25 cellular contexts compared by ENCODE assay signal in the genomic region with DNA sequence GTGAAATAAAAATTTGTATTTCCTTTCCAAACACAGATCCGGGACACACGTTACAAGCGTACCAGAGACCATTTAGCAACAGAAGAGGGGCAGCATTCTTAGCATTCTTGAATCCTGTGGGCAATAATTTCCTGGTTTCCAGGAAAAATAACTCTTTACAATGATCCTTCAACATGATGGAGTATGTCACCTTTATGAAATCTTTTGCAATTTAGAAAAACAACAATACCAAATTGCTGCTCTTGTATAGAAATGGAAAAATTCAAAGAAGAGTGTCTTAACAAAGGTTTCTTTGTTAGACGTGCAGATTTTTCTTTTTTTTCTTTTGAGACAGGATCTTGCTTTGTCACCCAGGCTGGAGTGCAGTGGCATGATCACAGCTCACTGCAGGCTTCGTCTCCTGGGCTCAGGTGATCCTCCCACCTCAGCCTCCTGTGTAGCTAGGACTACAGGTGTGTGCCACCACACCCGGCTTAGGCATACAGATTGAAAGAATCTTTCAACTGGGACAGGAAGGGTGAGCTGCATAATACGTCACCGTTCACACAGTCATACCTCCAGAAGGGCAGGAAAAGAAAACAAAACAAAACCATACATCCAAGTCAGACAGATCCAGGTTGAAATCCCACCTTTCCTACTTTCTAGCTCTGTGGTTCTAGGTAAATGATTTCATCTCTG. TPM values are rescaled to one million over a fixed set of nuclear protein-coding genes. Genes with fewer than 3 reads are reported as not detected.
DNase-seq lines count a peak whose midpoint lies in the region; ATAC-seq and TF ChIP-seq lines count a peak whose summit lies in the region.
"Had no signal": no experiment of that assay in that cellular context is flagged by ENCODE, and none has a peak within 500 bp of the region (broad histone marks: within the 10 kb centered on the region; RNA-seq: fewer than 3 reads in every experiment).

No MANE protein-coding gene starts in this region.

- H3K27ac Mint-ChIP-seq in Calu3 (ENCODE audit: unreplicated experiment) = peak overlapping the region; percentile 87
- H3K27ac Mint-ChIP-seq in WTC11 = peak overlapping the region; percentile 19; the same call in 1 of the 2 replicates
- H3K27ac Mint-ChIP-seq: activated CD4-positive, alpha-beta T cell treated with anti-CD3 and anti-CD28 coated beads, Interleukin-2, amount 10 ng/mL, durations not matched to agents 7 days and 5 days; B cell had no signal

- no peaks in the 10 kb centered on the region for H3K9me3 ChIP-seq in osteoblast (ENCODE audit: low read depth, low read length)
- H3K9me3 ChIP-seq: esophagus muscularis mucosa, gastrocnemius medialis, left ventricle myocardium inferior, stomach, tibial nerve had no signal

- no peaks in the 10 kb centered on the region for H3K4me1 ChIP-seq in osteoblast (ENCODE audit: insufficient read depth, low read length)
- H3K4me1 ChIP-seq: esophagus muscularis mucosa, gastrocnemius medialis, left ventricle myocardium inferior, stomach, tibial nerve had no signal

- H3K4me3 ChIP-seq in fibroblast of pulmonary artery (replicated peaks; ENCODE audit: low read depth, low read length) (no peak overlapping the region), osteoblast (ENCODE audit: insufficient read depth, low read length) (no peak overlapping the region)
- H3K4me3 ChIP-seq: esophagus muscularis mucosa, gastrocnemius medialis, left ventricle myocardium inferior, stomach, tibial nerve had no signal

- H3K4me1 Mint-ChIP-seq in Calu3 (ENCODE audit: low read depth, unreplicated experiment) (peaks cover 18% of the 10 kb centered on the region), WTC11 (no peaks in the 10 kb centered on the region)
- H3K4me1 Mint-ChIP-seq: activated CD4-positive, alpha-beta T cell treated with anti-CD3 and anti-CD28 coated beads, Interleukin-2, amount 10 ng/mL, durations not matched to agents 7 days and 5 days; B cell; CD8-positive, alpha-beta memory T cell had no signal

- no peak for TF ChIP-seq CTCF in Calu3 (IDR thresholded peaks at IDR 0.05; ENCODE audit: unreplicated experiment)
- no peak for TF ChIP-seq CTCF in WTC11 (IDR thresholded peaks at IDR 0.05)
- no peak for TF ChIP-seq CTCF in fibroblast of pulmonary artery (IDR thresholded peaks at IDR 0.05; ENCODE audit: low read length, missing control alignments)
- TF ChIP-seq CTCF in osteoblast (IDR thresholded peaks at IDR 0.05; ENCODE audit: extremely low read depth, low read depth, low read length) = no peak
- no peak for TF ChIP-seq CTCF in RWPE1 (conservative IDR thresholded peaks at IDR 0.05; ENCODE audit: low read depth)

- no peak for ATAC-seq in WTC11
- ATAC-seq in Right ventricle myocardium superior (ENCODE audit: poor library complexity) = no peak
- ATAC-seq in GM21381 (IDR thresholded peaks at IDR 0.05; ENCODE audit: unreplicated experiment) = no peak
- ATAC-seq: gastrocnemius medialis, Right ventricle myocardium inferior had no signal

- POLR2A ChIA-PET in WTC11 (lab: Charles Lee) (no interaction called here), RWPE1 (lab: Yijun Ruan, JAX; ENCODE audit: low non-redundant PET) (no interaction called here)

- H3K9me3 Mint-ChIP-seq in Calu3 (ENCODE audit: low read depth, unreplicated experiment) (no peaks in the 10 kb centered on the region), WTC11 (no peaks in the 10 kb centered on the region)
- H3K9me3 Mint-ChIP-seq: activated CD4-positive, alpha-beta T cell treated with anti-CD3 and anti-CD28 coated beads, Interleukin-2, amount 10 ng/mL, durations not matched to agents 7 days and 5 days; CD8-positive, alpha-beta memory T cell had no signal

- H3K27me3 Mint-ChIP-seq in Calu3 (ENCODE audit: unreplicated experiment) (no peaks in the 10 kb centered on the region), WTC11 (ENCODE audit: low read depth) (no peaks in the 10 kb centered on the region)

- H3K4me2 ChIP-seq in osteoblast (ENCODE audit: insufficient read depth, low read length) = no peak overlapping the region

- no peaks in the 10 kb centered on the region for H3K36me3 ChIP-seq in osteoblast (ENCODE audit: insufficient read depth, low read length)
- H3K36me3 ChIP-seq: esophagus muscularis mucosa, gastrocnemius medialis, left ventricle myocardium inferior, stomach, tibial nerve had no signal

- H2AFZ ChIP-seq in osteoblast (ENCODE audit: low read length) = no peak overlapping the region

- intact Hi-C loops in Calu3 (cut with micrococcal nuclease; ENCODE audit: unreplicated experiment) = no loop called here
- intact Hi-C loops in Right ventricle myocardium superior (cut with DNase I) = no loop called here

- DNase-seq in Calu3 (peak; percentile 43), WTC11 (ENCODE audit: low spot score) (no peak), fibroblast of pulmonary artery (ENCODE audit: low read depth) (peak; percentile 37), osteoblast (ENCODE audit: insufficient read length, low spot score, missing footprints) (peak; percentile 11), Right ventricle myocardium superior (no peak), DMS79 (lab: John Stamatoyannopoulos, UW) (no peak), RWPE1 (ENCODE audit: low spot score) (no peak)
- DNase-seq: activated CD4-positive, alpha-beta T cell treated with anti-CD3 and anti-CD28 coated beads, Interleukin-2, amount 10 ng/mL, durations not matched to agents 7 days and 5 days; activated naive CD4-positive, alpha-beta T cell treated with anti-CD3 and anti-CD28 coated beads, Interleukin-2, amount 50 U/mL, for 16 hours; CD8-positive, alpha-beta memory T cell; effector memory CD4-positive, alpha-beta T cell; gastrocnemius medialis; GDM1; HCEC 1CT; Karpas-422; left ventricle myocardium inferior; NCI-H1436 treated with DMSO at 0.1 percent for 48 hours; NCI-H510A; stomach had no signal

- H3K27ac ChIP-seq in osteoblast (ENCODE audit: low read depth, low read length) = no peak overlapping the region
- no peak overlapping the region for H3K27ac ChIP-seq in RWPE1
- H3K27ac ChIP-seq: esophagus muscularis mucosa, gastrocnemius medialis, left ventricle myocardium inferior, stomach, tibial nerve had no signal

- H3K36me3 Mint-ChIP-seq in Calu3 (ENCODE audit: insufficient read depth, unreplicated experiment) = peaks cover 10% of the 10 kb centered on the region
- no peaks in the 10 kb centered on the region for H3K36me3 Mint-ChIP-seq in WTC11
- H3K36me3 Mint-ChIP-seq: CD8-positive, alpha-beta memory T cell had no signal

- H4K20me1 ChIP-seq in osteoblast (ENCODE audit: insufficient read depth, low read length) = no peaks in the 10 kb centered on the region

- H3K4me3 Mint-ChIP-seq in Calu3 (ENCODE audit: low read depth, unreplicated experiment) (peak overlapping the region; percentile 44), WTC11 (no peak overlapping the region)
- H3K4me3 Mint-ChIP-seq: activated CD4-positive, alpha-beta T cell treated with anti-CD3 and anti-CD28 coated beads, Interleukin-2, amount 10 ng/mL, durations not matched to agents 7 days and 5 days; B cell had no signal

- no peaks in the 10 kb centered on the region for H3K79me2 ChIP-seq in osteoblast (ENCODE audit: insufficient read depth, low read length)

- no peaks in the 10 kb centered on the region for H3K27me3 ChIP-seq in osteoblast (ENCODE audit: insufficient read depth, low read length)
- H3K27me3 ChIP-seq: esophagus muscularis mucosa, gastrocnemius medialis, stomach, tibial nerve had no signal

- CTCF ChIA-PET in Calu3 (lab: Charles Lee) (interaction anchor here (0.7 to 0.8 kb wide), 2 partner anchors 37 to 71 kb away, joined by 3 to 5 read pairs; a partner anchor contains a TSS), WTC11 (lab: Charles Lee) (no interaction called here), RWPE1 (lab: Yijun Ruan, JAX) (interaction anchor here (0.6 kb wide), 1 partner anchor 189 kb away, joined by 3 read pairs; no protein-coding TSS in a partner anchor)

- no TSS peak for BruUV-seq in Calu3 (replicated peaks; lab: Mats Ljungman, UMichigan)

TF ChIP-seq in WTC11, 78 proteins besides CTCF, POLR2A, EP300 and RAD21:
- TF ChIP-seq OVOL2 (CRISPR knock-in tag; IDR thresholded peaks at IDR 0.05; ENCODE audit: borderline replicate concordance) (no peak), SMAD3 (CRISPR knock-in tag; IDR thresholded peaks at IDR 0.05; ENCODE audit: borderline replicate concordance) (no peak), NFYB (CRISPR knock-in tag; conservative IDR thresholded peaks at IDR 0.05; ENCODE audit: low read depth) (no peak), ZNF317 (CRISPR knock-in tag; IDR thresholded peaks at IDR 0.05; ENCODE audit: borderline replicate concordance, low read depth) (no peak), NR2C2 (CRISPR knock-in tag; IDR thresholded peaks at IDR 0.05) (no peak), JAZF1 (CRISPR knock-in tag; IDR thresholded peaks at IDR 0.05) (no peak), RORB (CRISPR knock-in tag; IDR thresholded peaks at IDR 0.05) (no peak)
- TF ChIP-seq, protein P1, sequence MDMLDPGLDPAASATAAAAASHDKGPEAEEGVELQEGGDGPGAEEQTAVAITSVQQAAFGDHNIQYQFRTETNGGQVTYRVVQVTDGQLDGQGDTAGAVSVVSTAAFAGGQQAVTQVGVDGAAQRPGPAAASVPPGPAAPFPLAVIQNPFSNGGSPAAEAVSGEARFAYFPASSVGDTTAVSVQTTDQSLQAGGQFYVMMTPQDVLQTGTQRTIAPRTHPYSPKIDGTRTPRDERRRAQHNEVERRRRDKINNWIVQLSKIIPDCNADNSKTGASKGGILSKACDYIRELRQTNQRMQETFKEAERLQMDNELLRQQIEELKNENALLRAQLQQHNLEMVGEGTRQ (CRISPR knock-in tag; IDR thresholded peaks at IDR 0.05) = no peak
- TF ChIP-seq, protein P2, sequence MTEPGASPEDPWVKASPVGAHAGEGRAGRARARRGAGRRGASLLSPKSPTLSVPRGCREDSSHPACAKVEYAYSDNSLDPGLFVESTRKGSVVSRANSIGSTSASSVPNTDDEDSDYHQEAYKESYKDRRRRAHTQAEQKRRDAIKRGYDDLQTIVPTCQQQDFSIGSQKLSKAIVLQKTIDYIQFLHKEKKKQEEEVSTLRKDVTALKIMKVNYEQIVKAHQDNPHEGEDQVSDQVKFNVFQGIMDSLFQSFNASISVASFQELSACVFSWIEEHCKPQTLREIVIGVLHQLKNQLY (CRISPR knock-in tag; IDR thresholded peaks at IDR 0.05) = no peak

RNA-seq across cellular contexts. Expression of a gene that starts 10.8 kb away (rescaled TPM):
- total RNA-seq in Calu3 (2022) (85.2 and 109 TPM in 2 replicates), WTC11 (2021) (95.9 to 97.1 TPM (median 96.4 TPM) in 3 replicates), osteoblast (18.1 and 19.2 TPM in 2 replicates), Right ventricle myocardium superior (43.6 TPM)

RNA-seq across cellular contexts. Expression of a gene that starts 29.9 kb away (rescaled TPM):
- total RNA-seq in Calu3 (2022) (2.2 TPM in 1 of 2 replicates, not detected in the other), WTC11 (2021) (1.1 to 1.3 TPM (median 1.2 TPM) in 3 replicates), osteoblast (0.59 and 2.2 TPM in 2 replicates), Right ventricle myocardium superior (0.38 TPM)
- total RNA-seq: B cell, skeletal muscle tissue had no signal

Comparison
In these comparisons a context has a peak if more than half of its experiments do, and no peak if none do; other contexts are left out.
1. DNase-seq: peak in Calu3 (single experiment), fibroblast of pulmonary artery (single experiment) and osteoblast (single experiment); none in WTC11 (single experiment), Right ventricle myocardium superior (single experiment), DMS79 (single experiment) and RWPE1 (single experiment).